8 cellular contexts compared by ENCODE assay signal in genomic region chr16:2969545-2970521, GRCh38. TPM values are rescaled to one million over a fixed set of nuclear protein-coding genes. Genes with fewer than 3 reads are reported as not detected.
DNase-seq lines count a peak whose midpoint lies in the region; ATAC-seq and TF ChIP-seq lines count a peak whose summit lies in the region.

No MANE protein-coding gene starts in this region.

- no peaks in the 10 kb centered on the region for H3F3A ChIP-seq in neural cell (ENCODE audit: insufficient read depth, low read length, poor library complexity, severe bottlenecking)

- DNase-seq in AG08395 (ENCODE audit: low spot score) (peak; percentile 41), HK-2 (ENCODE audit: unreplicated experiment) (peak; percentile 75), RKO (ENCODE audit: low spot score) (peak; percentile 91), fibroblast of villous mesenchyme (ENCODE audit: low read depth) (peak; percentile 30)

- peaks cover 22% of the 10 kb centered on the region for H3K36me3 Mint-ChIP-seq in activated T-helper 17 cell treated with anti-CD3 and anti-CD28 coated beads, Interleukin-2, amount 50 U/mL, for 72 hours (ENCODE audit: low read depth)

- peaks cover 34% of the 10 kb centered on the region for H3K27me3 ChIP-seq in neural cell (ENCODE audit: insufficient read depth, low read depth, low read length)

- no peak overlapping the region for H3K27ac Mint-ChIP-seq in activated T-helper 17 cell treated with anti-CD3 and anti-CD28 coated beads, Interleukin-2, amount 50 U/mL, for 72 hours

- no peaks in the 10 kb centered on the region for H3K79me2 ChIP-seq in neural cell (replicated peaks; ENCODE audit: insufficient read depth, low read length)

- H3K4me3 ChIP-seq in fibroblast of villous mesenchyme (ENCODE audit: low read depth, low read length) (peak overlapping the region; percentile 62), neural cell (ENCODE audit: low read length) (peak overlapping the region; percentile 98)

- no peaks in the 10 kb centered on the region for H3K36me3 ChIP-seq in neural cell (ENCODE audit: insufficient read depth, low read length)

- H3K9me3 Mint-ChIP-seq in activated T-helper 17 cell treated with anti-CD3 and anti-CD28 coated beads, Interleukin-2, amount 50 U/mL, for 72 hours = no peaks in the 10 kb centered on the region

- no peaks in the 10 kb centered on the region for H3K9me2 ChIP-seq in neural cell (ENCODE audit: insufficient read depth, low read length)

- H4K20me1 ChIP-seq in neural cell (ENCODE audit: insufficient read depth) = no peaks in the 10 kb centered on the region

- peak overlapping the region; percentile 73 for H3K4me3 Mint-ChIP-seq in activated T-helper 17 cell treated with anti-CD3 and anti-CD28 coated beads, Interleukin-2, amount 50 U/mL, for 72 hours

- H2AFZ ChIP-seq in neural cell (ENCODE audit: low read depth, low read length) = no peak overlapping the region

- TF ChIP-seq CTCF in fibroblast of villous mesenchyme (IDR thresholded peaks at IDR 0.05; ENCODE audit: insufficient read depth, low read depth, low read length) (peak; percentile 46), neural cell (IDR thresholded peaks at IDR 0.05; ENCODE audit: poor library complexity, severe bottlenecking) (peak; percentile 70)

- H3K9me3 ChIP-seq in neural cell (ENCODE audit: low read length) = no peaks in the 10 kb centered on the region

- peaks cover 12% of the 10 kb centered on the region for H3K4me1 Mint-ChIP-seq in activated T-helper 17 cell treated with anti-CD3 and anti-CD28 coated beads, Interleukin-2, amount 50 U/mL, for 72 hours

- peak; percentile 8 for TF ChIP-seq RAD21 in neural cell (conservative IDR thresholded peaks at IDR 0.05)

- H3K9ac ChIP-seq in neural cell (ENCODE audit: low read length) = peak overlapping the region; percentile 83

- peak; percentile 5 for ATAC-seq in GM18858 (IDR thresholded peaks at IDR 0.05; ENCODE audit: unreplicated experiment)
- ATAC-seq in activated T-helper 17 cell treated with anti-CD3 and anti-CD28 coated beads, Interleukin-2, amount 50 U/mL, for 72 hours (replicated peaks) = peak; percentile 67

- peak overlapping the region; percentile 20 for H3K27ac ChIP-seq in neural cell (ENCODE audit: low read length)
- peak overlapping the region; percentile 97 for H3K27ac ChIP-seq in temporal lobe (ENCODE audit: low read depth, low read length)

- TF ChIP-seq EP300 in neural cell (conservative IDR thresholded peaks at IDR 0.05; ENCODE audit: poor library complexity, severe bottlenecking) = no peak

- peaks cover 4% of the 10 kb centered on the region for H3K27me3 Mint-ChIP-seq in activated T-helper 17 cell treated with anti-CD3 and anti-CD28 coated beads, Interleukin-2, amount 50 U/mL, for 72 hours

- peak overlapping the region; percentile 76 for H3K4me2 ChIP-seq in neural cell (ENCODE audit: low read length)

TF ChIP-seq in neural cell, 6 proteins besides CTCF, POLR2A, EP300 and RAD21:
- TF ChIP-seq MXI1 (conservative IDR thresholded peaks at IDR 0.05; ENCODE audit: poor library complexity, severe bottlenecking) (peak; percentile 69), SMC3 (conservative IDR thresholded peaks at IDR 0.05; ENCODE audit: poor library complexity) (peak; percentile 16), REST (IDR thresholded peaks at IDR 0.05; ENCODE audit: borderline replicate concordance) (no peak)

RNA-seq across cellular contexts. Expression of gene PAQR4, which starts 0.7 kb away (rescaled TPM):
- 10 to 100 TPM; 24.4 to 41.4 TPM for total RNA-seq in activated T-helper 17 cell treated with anti-CD3 and anti-CD28 coated beads, Interleukin-2, amount 50 U/mL, for 72 hours
- 4.3 and 5.2 TPM in 2 replicates for total RNA-seq in fibroblast of villous mesenchyme
- 47.8 and 55.8 TPM in 2 replicates for polyA plus RNA-seq in neural cell
- 31.0 and 38.5 TPM in 2 replicates for polyA minus RNA-seq in neural cell
- 14.8 TPM for total RNA-seq in temporal lobe

RNA-seq across cellular contexts. Expression of gene KREMEN2, which starts 5.8 kb away (rescaled TPM):
- not detected for total RNA-seq in activated T-helper 17 cell treated with anti-CD3 and anti-CD28 coated beads, Interleukin-2, amount 50 U/mL, for 72 hours
- under 0.01 TPM in 1 of 2 replicates, not detected in the other for total RNA-seq in fibroblast of villous mesenchyme
- 0.71 TPM in 1 of 2 replicates, not detected in the other for polyA plus RNA-seq in neural cell
- polyA minus RNA-seq in neural cell = 0.35 TPM in 1 of 2 replicates, not detected in the other
- 0.25 TPM for total RNA-seq in temporal lobe

RNA-seq across cellular contexts. Expression of gene PKMYT1, which starts 10.4 kb away (rescaled TPM):
- 100 to 1,000 TPM in 1 of 2 donors, 10 to 100 TPM in 1; 97.7 to 154 TPM for total RNA-seq in activated T-helper 17 cell treated with anti-CD3 and anti-CD28 coated beads, Interleukin-2, amount 50 U/mL, for 72 hours
- 6.9 and 8.4 TPM in 2 replicates for total RNA-seq in fibroblast of villous mesenchyme
- 2.9 and 5.9 TPM in 2 replicates for polyA plus RNA-seq in neural cell
- 1.6 TPM in 1 of 2 replicates, not detected in the other for polyA minus RNA-seq in neural cell
- 1.7 TPM for total RNA-seq in temporal lobe

RNA-seq across cellular contexts. Expression of gene CLDN9, which starts 42.9 kb away (rescaled TPM):
- total RNA-seq in activated T-helper 17 cell treated with anti-CD3 and anti-CD28 coated beads, Interleukin-2, amount 50 U/mL, for 72 hours = under 1 TPM in 1 of 2 donors, not detected in 1; 0.15 TPM
- total RNA-seq in fibroblast of villous mesenchyme (not detected in 2 replicates), temporal lobe (not detected)
- not detected in 2 replicates for polyA plus RNA-seq in neural cell
- not detected in 2 replicates for polyA minus RNA-seq in neural cell

RNA-seq across cellular contexts. Expression of gene CLDN6, which starts 48.1 kb away (rescaled TPM):
- not detected for total RNA-seq in activated T-helper 17 cell treated with anti-CD3 and anti-CD28 coated beads, Interleukin-2, amount 50 U/mL, for 72 hours
- total RNA-seq in fibroblast of villous mesenchyme (not detected in 2 replicates), temporal lobe (0.49 TPM)
- polyA plus RNA-seq in neural cell = 1.1 TPM in 1 of 2 replicates, not detected in the other
- not detected in 2 replicates for polyA minus RNA-seq in neural cell

Comparison
In these comparisons a context has a peak if more than half of its experiments do, and no peak if none do; other contexts are left out.
1. Peak in every context shown above with its lines: DNase-seq, ATAC-seq, H3K4me3 ChIP-seq and H3K27ac ChIP-seq.
2. DNase-seq: peak in every context shown above with its lines; median percentile 91 in RKO; 75 in HK-2; 41 in AG08395; 30 in fibroblast of villous mesenchyme.
3. RNA of gene PKMYT1, which starts 10.4 kb away (total RNA-seq): 97.7 to 154 TPM in activated T-helper 17 cell treated with anti-CD3 and anti-CD28 coated beads, Interleukin-2, amount 50 U/mL, for 72 hours; 6.9 to 8.4 TPM in fibroblast of villous mesenchyme and 1.7 TPM in temporal lobe (single experiment); every median in the first group is over 10 times any median in the second.